ENCODE assay signal across 1 cellular context in the genomic region with DNA sequence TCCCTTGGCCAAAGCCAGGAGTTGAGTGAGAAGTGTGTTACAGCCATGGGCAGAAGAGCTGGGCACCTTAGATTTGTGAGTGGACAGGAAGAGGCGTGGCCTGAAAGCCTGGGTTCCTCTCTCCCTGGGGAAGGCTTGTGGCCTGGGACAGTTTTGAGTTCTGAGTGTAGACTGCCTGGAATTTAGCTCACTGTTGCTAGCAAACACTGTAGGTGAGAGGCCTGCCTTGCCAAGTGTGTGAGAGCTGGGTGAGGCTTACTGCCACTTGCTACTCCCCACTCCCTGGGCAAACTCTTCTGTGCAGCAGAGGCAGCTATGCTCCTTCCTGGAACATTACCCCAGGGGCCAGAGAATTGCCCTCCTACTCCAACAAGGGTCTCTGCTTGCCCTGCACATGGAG.
TF ChIP-seq lines count a peak whose summit lies in the region.

No MANE protein-coding gene starts in this region.

TF ChIP-seq in H1, 55 proteins besides CTCF, POLR2A, EP300 and RAD21 (continued from another document):
- TF ChIP-seq, protein P1, sequence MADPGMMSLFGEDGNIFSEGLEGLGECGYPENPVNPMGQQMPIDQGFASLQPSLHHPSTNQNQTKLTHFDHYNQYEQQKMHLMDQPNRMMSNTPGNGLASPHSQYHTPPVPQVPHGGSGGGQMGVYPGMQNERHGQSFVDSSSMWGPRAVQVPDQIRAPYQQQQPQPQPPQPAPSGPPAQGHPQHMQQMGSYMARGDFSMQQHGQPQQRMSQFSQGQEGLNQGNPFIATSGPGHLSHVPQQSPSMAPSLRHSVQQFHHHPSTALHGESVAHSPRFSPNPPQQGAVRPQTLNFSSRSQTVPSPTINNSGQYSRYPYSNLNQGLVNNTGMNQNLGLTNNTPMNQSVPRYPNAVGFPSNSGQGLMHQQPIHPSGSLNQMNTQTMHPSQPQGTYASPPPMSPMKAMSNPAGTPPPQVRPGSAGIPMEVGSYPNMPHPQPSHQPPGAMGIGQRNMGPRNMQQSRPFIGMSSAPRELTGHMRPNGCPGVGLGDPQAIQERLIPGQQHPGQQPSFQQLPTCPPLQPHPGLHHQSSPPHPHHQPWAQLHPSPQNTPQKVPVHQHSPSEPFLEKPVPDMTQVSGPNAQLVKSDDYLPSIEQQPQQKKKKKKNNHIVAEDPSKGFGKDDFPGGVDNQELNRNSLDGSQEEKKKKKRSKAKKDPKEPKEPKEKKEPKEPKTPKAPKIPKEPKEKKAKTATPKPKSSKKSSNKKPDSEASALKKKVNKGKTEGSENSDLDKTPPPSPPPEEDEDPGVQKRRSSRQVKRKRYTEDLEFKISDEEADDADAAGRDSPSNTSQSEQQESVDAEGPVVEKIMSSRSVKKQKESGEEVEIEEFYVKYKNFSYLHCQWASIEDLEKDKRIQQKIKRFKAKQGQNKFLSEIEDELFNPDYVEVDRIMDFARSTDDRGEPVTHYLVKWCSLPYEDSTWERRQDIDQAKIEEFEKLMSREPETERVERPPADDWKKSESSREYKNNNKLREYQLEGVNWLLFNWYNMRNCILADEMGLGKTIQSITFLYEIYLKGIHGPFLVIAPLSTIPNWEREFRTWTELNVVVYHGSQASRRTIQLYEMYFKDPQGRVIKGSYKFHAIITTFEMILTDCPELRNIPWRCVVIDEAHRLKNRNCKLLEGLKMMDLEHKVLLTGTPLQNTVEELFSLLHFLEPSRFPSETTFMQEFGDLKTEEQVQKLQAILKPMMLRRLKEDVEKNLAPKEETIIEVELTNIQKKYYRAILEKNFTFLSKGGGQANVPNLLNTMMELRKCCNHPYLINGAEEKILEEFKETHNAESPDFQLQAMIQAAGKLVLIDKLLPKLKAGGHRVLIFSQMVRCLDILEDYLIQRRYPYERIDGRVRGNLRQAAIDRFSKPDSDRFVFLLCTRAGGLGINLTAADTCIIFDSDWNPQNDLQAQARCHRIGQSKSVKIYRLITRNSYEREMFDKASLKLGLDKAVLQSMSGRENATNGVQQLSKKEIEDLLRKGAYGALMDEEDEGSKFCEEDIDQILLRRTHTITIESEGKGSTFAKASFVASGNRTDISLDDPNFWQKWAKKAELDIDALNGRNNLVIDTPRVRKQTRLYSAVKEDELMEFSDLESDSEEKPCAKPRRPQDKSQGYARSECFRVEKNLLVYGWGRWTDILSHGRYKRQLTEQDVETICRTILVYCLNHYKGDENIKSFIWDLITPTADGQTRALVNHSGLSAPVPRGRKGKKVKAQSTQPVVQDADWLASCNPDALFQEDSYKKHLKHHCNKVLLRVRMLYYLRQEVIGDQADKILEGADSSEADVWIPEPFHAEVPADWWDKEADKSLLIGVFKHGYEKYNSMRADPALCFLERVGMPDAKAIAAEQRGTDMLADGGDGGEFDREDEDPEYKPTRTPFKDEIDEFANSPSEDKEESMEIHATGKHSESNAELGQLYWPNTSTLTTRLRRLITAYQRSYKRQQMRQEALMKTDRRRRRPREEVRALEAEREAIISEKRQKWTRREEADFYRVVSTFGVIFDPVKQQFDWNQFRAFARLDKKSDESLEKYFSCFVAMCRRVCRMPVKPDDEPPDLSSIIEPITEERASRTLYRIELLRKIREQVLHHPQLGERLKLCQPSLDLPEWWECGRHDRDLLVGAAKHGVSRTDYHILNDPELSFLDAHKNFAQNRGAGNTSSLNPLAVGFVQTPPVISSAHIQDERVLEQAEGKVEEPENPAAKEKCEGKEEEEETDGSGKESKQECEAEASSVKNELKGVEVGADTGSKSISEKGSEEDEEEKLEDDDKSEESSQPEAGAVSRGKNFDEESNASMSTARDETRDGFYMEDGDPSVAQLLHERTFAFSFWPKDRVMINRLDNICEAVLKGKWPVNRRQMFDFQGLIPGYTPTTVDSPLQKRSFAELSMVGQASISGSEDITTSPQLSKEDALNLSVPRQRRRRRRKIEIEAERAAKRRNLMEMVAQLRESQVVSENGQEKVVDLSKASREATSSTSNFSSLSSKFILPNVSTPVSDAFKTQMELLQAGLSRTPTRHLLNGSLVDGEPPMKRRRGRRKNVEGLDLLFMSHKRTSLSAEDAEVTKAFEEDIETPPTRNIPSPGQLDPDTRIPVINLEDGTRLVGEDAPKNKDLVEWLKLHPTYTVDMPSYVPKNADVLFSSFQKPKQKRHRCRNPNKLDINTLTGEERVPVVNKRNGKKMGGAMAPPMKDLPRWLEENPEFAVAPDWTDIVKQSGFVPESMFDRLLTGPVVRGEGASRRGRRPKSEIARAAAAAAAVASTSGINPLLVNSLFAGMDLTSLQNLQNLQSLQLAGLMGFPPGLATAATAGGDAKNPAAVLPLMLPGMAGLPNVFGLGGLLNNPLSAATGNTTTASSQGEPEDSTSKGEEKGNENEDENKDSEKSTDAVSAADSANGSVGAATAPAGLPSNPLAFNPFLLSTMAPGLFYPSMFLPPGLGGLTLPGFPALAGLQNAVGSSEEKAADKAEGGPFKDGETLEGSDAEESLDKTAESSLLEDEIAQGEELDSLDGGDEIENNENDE (IDR thresholded peaks at IDR 0.05; ENCODE audit: insufficient replicate concordance, low read length), result no peak
